In the genomic region with DNA sequence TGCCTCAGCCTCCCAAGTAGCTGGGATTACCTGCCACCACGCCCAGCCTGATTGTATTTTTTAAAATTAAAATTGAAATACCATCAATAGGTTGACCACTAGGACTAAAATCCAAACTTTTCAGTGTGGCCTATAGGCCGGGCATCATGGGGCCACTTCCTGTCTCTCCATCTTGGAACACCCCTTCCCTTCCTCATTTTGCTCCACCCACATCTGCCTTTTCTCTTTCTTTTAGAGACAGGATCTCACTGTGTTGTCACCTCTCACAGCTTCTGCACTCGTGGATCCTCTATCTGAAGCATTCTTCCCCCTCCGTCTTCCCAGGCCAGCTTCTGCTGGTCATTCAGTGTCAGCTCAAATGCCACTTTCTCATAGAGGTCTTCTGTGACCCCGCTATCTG, we compare ENCODE assay signal across 17 cellular contexts. TPM values are rescaled to one million over a fixed set of nuclear protein-coding genes. Genes with fewer than 3 reads are reported as not detected.
DNase-seq lines count a peak whose midpoint lies in the region; ATAC-seq and TF ChIP-seq lines count a peak whose summit lies in the region.
"Had no signal": no experiment of that assay in that cellular context is flagged by ENCODE, and none has a peak within 500 bp of the region (broad histone marks: within the 10 kb centered on the region; RNA-seq: fewer than 3 reads in every experiment).

No MANE protein-coding gene starts in this region.

- H3K9ac ChIP-seq in HCT116 (ENCODE audit: low read length) = peak overlapping the region; percentile 2; the same call in 1 of the 2 replicates

- no peaks in the 10 kb centered on the region for H3K36me3 Mint-ChIP-seq in activated CD8-positive, alpha-beta T cell treated with anti-CD3 and anti-CD28 coated beads for 36 hours (ENCODE audit: low read depth)
- no peaks in the 10 kb centered on the region for H3K36me3 Mint-ChIP-seq in activated CD8-positive, alpha-beta T cell treated with anti-CD3 and anti-CD28 coated beads, Interleukin-2, amount 10 ng/mL, durations not matched to agents 7 days and 5 days (ENCODE audit: low read depth)
- H3K36me3 Mint-ChIP-seq in activated naive CD8-positive, alpha-beta T cell treated with anti-CD3 and anti-CD28 coated beads for 36 hours = peaks cover 15% of the 10 kb centered on the region
- H3K36me3 Mint-ChIP-seq in stimulated activated effector memory CD8-positive, alpha-beta T cell treated with anti-CD3 and anti-CD28 coated beads, Interleukin-12 subunit alpha, Interleukin-12 subunit beta, amount 100 ng/mL, for 72 hours = no peaks in the 10 kb centered on the region
- H3K36me3 Mint-ChIP-seq in endothelial cell (ENCODE audit: low read depth, unreplicated experiment) = peaks cover 6% of the 10 kb centered on the region

- H3K27me3 ChIP-seq in HCT116 (ENCODE audit: insufficient read depth, low read length) = no peaks in the 10 kb centered on the region

- TF ChIP-seq POLR2A in HCT116 (IDR thresholded peaks at IDR 0.05; ENCODE audit: borderline replicate concordance, extremely low read depth, insufficient read depth, insufficient read length) = no peak

- no peaks in the 10 kb centered on the region for H3K9me2 ChIP-seq in HCT116 (ENCODE audit: insufficient read depth)

- no peak for TF ChIP-seq RAD21 in HCT116 (IDR thresholded peaks at IDR 0.05; ENCODE audit: low read depth)

- no peaks in the 10 kb centered on the region for H3K9me3 Mint-ChIP-seq in activated CD8-positive, alpha-beta T cell treated with anti-CD3 and anti-CD28 coated beads for 36 hours
- no peaks in the 10 kb centered on the region for H3K9me3 Mint-ChIP-seq in activated CD8-positive, alpha-beta T cell treated with anti-CD3 and anti-CD28 coated beads, Interleukin-2, amount 10 ng/mL, durations not matched to agents 7 days and 5 days (ENCODE audit: insufficient read depth)
- H3K9me3 Mint-ChIP-seq in activated naive CD8-positive, alpha-beta T cell treated with anti-CD3 and anti-CD28 coated beads for 36 hours = peaks cover 3% of the 10 kb centered on the region
- H3K9me3 Mint-ChIP-seq in stimulated activated effector memory CD8-positive, alpha-beta T cell treated with anti-CD3 and anti-CD28 coated beads, Interleukin-12 subunit alpha, Interleukin-12 subunit beta, amount 100 ng/mL, for 72 hours = no peaks in the 10 kb centered on the region
- peaks cover 6% of the 10 kb centered on the region for H3K9me3 Mint-ChIP-seq in endothelial cell (ENCODE audit: unreplicated experiment)

- intact Hi-C loops in activated CD8-positive, alpha-beta T cell treated with anti-CD3 and anti-CD28 coated beads for 36 hours (cut with micrococcal nuclease) = no loop called here
- intact Hi-C loops in HCT116 (cut with micrococcal nuclease) = no loop called here

- no peak overlapping the region for H3K4me3 Mint-ChIP-seq in activated CD8-positive, alpha-beta T cell treated with anti-CD3 and anti-CD28 coated beads for 36 hours
- H3K4me3 Mint-ChIP-seq in activated CD8-positive, alpha-beta T cell treated with anti-CD3 and anti-CD28 coated beads, Interleukin-2, amount 10 ng/mL, durations not matched to agents 7 days and 5 days = no peak overlapping the region
- H3K4me3 Mint-ChIP-seq in activated naive CD8-positive, alpha-beta T cell treated with anti-CD3 and anti-CD28 coated beads for 36 hours = no peak overlapping the region
- H3K4me3 Mint-ChIP-seq in stimulated activated effector memory CD8-positive, alpha-beta T cell treated with anti-CD3 and anti-CD28 coated beads, Interleukin-12 subunit alpha, Interleukin-12 subunit beta, amount 100 ng/mL, for 72 hours = no peak overlapping the region
- no peak overlapping the region for H3K4me3 Mint-ChIP-seq in endothelial cell (ENCODE audit: unreplicated experiment)
- H3K4me3 Mint-ChIP-seq: H9 had no signal

- RAD21 ChIA-PET in HCT116 (lab: Charles Lee; ENCODE audit: low non-redundant PET in 1 of 2, low total read pairs in 2 of 2, uncharacterized antibody in 2 of 2, unreplicated experiment in 2 of 2) = no interaction called here

- H3K27me3 Mint-ChIP-seq in activated CD8-positive, alpha-beta T cell treated with anti-CD3 and anti-CD28 coated beads for 36 hours = no peaks in the 10 kb centered on the region
- H3K27me3 Mint-ChIP-seq in activated CD8-positive, alpha-beta T cell treated with anti-CD3 and anti-CD28 coated beads, Interleukin-2, amount 10 ng/mL, durations not matched to agents 7 days and 5 days (ENCODE audit: low read depth) = no peaks in the 10 kb centered on the region
- H3K27me3 Mint-ChIP-seq in activated naive CD8-positive, alpha-beta T cell treated with anti-CD3 and anti-CD28 coated beads for 36 hours = no peaks in the 10 kb centered on the region
- H3K27me3 Mint-ChIP-seq in endothelial cell (ENCODE audit: unreplicated experiment) = no peaks in the 10 kb centered on the region

- peaks cover 67 to 94% of the 10 kb centered on the region in 2 experiments for H3K4me1 ChIP-seq in HCT116 (ENCODE audit: control insufficient read depth in 1 of 2, insufficient read depth in 2 of 2, low read length in 2 of 2)

- no peak for ATAC-seq in activated CD8-positive, alpha-beta T cell treated with anti-CD3 and anti-CD28 coated beads for 36 hours
- no peak for ATAC-seq in activated CD8-positive, alpha-beta T cell treated with anti-CD3 and anti-CD28 coated beads, Interleukin-2, amount 10 ng/mL, durations not matched to agents 7 days and 5 days
- 0 out of 2 replicates have a peak, but pooled peaks have one; percentile 16 for ATAC-seq in HCT116
- no peak for ATAC-seq in stimulated activated effector memory CD8-positive, alpha-beta T cell treated with anti-CD3 and anti-CD28 coated beads, Interleukin-12 subunit alpha, Interleukin-12 subunit beta, amount 100 ng/mL, for 72 hours

- BruUV-seq in HCT116 (replicated peaks; lab: Mats Ljungman, UMichigan) = no TSS peak

- H3K4me1 Mint-ChIP-seq in activated CD8-positive, alpha-beta T cell treated with anti-CD3 and anti-CD28 coated beads for 36 hours (ENCODE audit: low read depth) = peaks cover 54% of the 10 kb centered on the region
- H3K4me1 Mint-ChIP-seq in activated CD8-positive, alpha-beta T cell treated with anti-CD3 and anti-CD28 coated beads, Interleukin-2, amount 10 ng/mL, durations not matched to agents 7 days and 5 days (ENCODE audit: low read depth) = peaks cover 7% of the 10 kb centered on the region
- H3K4me1 Mint-ChIP-seq in activated naive CD8-positive, alpha-beta T cell treated with anti-CD3 and anti-CD28 coated beads for 36 hours = peaks cover 47% of the 10 kb centered on the region
- H3K4me1 Mint-ChIP-seq in stimulated activated effector memory CD8-positive, alpha-beta T cell treated with anti-CD3 and anti-CD28 coated beads, Interleukin-12 subunit alpha, Interleukin-12 subunit beta, amount 100 ng/mL, for 72 hours = peaks cover 40% of the 10 kb centered on the region
- peaks cover 5% of the 10 kb centered on the region for H3K4me1 Mint-ChIP-seq in endothelial cell (ENCODE audit: unreplicated experiment)

- peak overlapping the region; percentile 32 for H3K27ac Mint-ChIP-seq in activated CD8-positive, alpha-beta T cell treated with anti-CD3 and anti-CD28 coated beads for 36 hours
- H3K27ac Mint-ChIP-seq in activated CD8-positive, alpha-beta T cell treated with anti-CD3 and anti-CD28 coated beads, Interleukin-2, amount 10 ng/mL, durations not matched to agents 7 days and 5 days = no peak overlapping the region
- H3K27ac Mint-ChIP-seq in activated naive CD8-positive, alpha-beta T cell treated with anti-CD3 and anti-CD28 coated beads for 36 hours = peak overlapping the region; percentile 50
- H3K27ac Mint-ChIP-seq in stimulated activated effector memory CD8-positive, alpha-beta T cell treated with anti-CD3 and anti-CD28 coated beads, Interleukin-12 subunit alpha, Interleukin-12 subunit beta, amount 100 ng/mL, for 72 hours = peak overlapping the region; percentile 66
- no peak overlapping the region for H3K27ac Mint-ChIP-seq in endothelial cell (ENCODE audit: unreplicated experiment)

- H3K4me2 ChIP-seq in HCT116 (ENCODE audit: low read length) = peak overlapping the region; percentile 66

- H4K20me1 ChIP-seq in HCT116 (ENCODE audit: insufficient read depth) = no peaks in the 10 kb centered on the region

- H3K9me3 ChIP-seq in HCT116 (ENCODE audit: control insufficient read depth in 1 of 2, insufficient read depth in 1 of 2, low read depth in 1 of 2, low read length in 2 of 2) = no peaks in the 10 kb centered on the region

- no peak for DNase-seq in activated CD8-positive, alpha-beta T cell treated with anti-CD3 and anti-CD28 coated beads for 36 hours
- no peak for DNase-seq in activated CD8-positive, alpha-beta T cell treated with anti-CD3 and anti-CD28 coated beads, Interleukin-2, amount 10 ng/mL, durations not matched to agents 7 days and 5 days
- no peak for DNase-seq in HCT116 (ENCODE audit: low read depth, low spot score)
- no peak for DNase-seq in activated naive CD8-positive, alpha-beta T cell treated with anti-CD3 and anti-CD28 coated beads for 36 hours
- DNase-seq in stimulated activated effector memory CD8-positive, alpha-beta T cell treated with anti-CD3 and anti-CD28 coated beads, Interleukin-12 subunit alpha, Interleukin-12 subunit beta, amount 100 ng/mL, for 72 hours (ENCODE audit: low spot score in 2 of 2) = no peak
- no peak for DNase-seq in hepatic stellate cell (ENCODE audit: low spot score)
- no peak for DNase-seq in endothelial cell (ENCODE audit: low spot score)
- DNase-seq in middle frontal gyrus (ENCODE audit: extremely low spot score, low spot score) = no peak
- DNase-seq: COR-L47, DMS153, EL, H9, NCI-H1092, NCI-H2227 treated with DMSO at 0.1 percent for 48 hours, NCI-H524 treated with DMSO at 0.1 percent for 48 hours had no signal

- POLR2A ChIA-PET in activated CD8-positive, alpha-beta T cell treated with anti-CD3 and anti-CD28 coated beads for 36 hours (lab: Charles Lee) = no interaction called here
- POLR2A ChIA-PET in activated CD8-positive, alpha-beta T cell treated with anti-CD3 and anti-CD28 coated beads, Interleukin-2, amount 10 ng/mL, durations not matched to agents 7 days and 5 days (lab: Charles Lee) = no interaction called here
- POLR2A ChIA-PET in HCT116 (lab: Charles Lee) = interaction anchor here (0.9 kb wide), 2 partner anchors 9 to 11 kb away, joined by 3 read pairs; no protein-coding TSS in a partner anchor

- CTCF ChIA-PET in activated CD8-positive, alpha-beta T cell treated with anti-CD3 and anti-CD28 coated beads for 36 hours (lab: Charles Lee) = no interaction called here
- CTCF ChIA-PET in activated CD8-positive, alpha-beta T cell treated with anti-CD3 and anti-CD28 coated beads, Interleukin-2, amount 10 ng/mL, durations not matched to agents 7 days and 5 days (lab: Charles Lee) = no interaction called here
- CTCF ChIA-PET in HCT116 (lab: Charles Lee) = no interaction called here

- peak overlapping the region; percentile 84 for H3K27ac ChIP-seq in HCT116 (ENCODE audit: low read depth, low read length)
- H3K27ac ChIP-seq: C4-2B had no signal

- H2AFZ ChIP-seq in HCT116 (ENCODE audit: low read depth, low read length, poor library complexity, severe bottlenecking) = peak overlapping the region; percentile 50

- H3K36me3 ChIP-seq in HCT116 (ENCODE audit: control insufficient read depth in 1 of 2, insufficient read depth in 2 of 2, low read length in 2 of 2) = no peaks in the 10 kb centered on the region

- H3K4me3 ChIP-seq in HCT116 (replicated peaks in 1 of 2; ENCODE audit: low read depth in 1 of 2, low read length in 2 of 2) = no peak overlapping the region

- H3K79me2 ChIP-seq in HCT116 (ENCODE audit: insufficient read depth, low read length) = peaks cover 11% of the 10 kb centered on the region; the same call in 1 of the 2 replicates

- TF ChIP-seq CTCF in activated CD8-positive, alpha-beta T cell treated with anti-CD3 and anti-CD28 coated beads for 36 hours (IDR thresholded peaks at IDR 0.05) = no peak
- TF ChIP-seq CTCF in HCT116 (IDR thresholded peaks at IDR 0.05 in 2 of 3, conservative IDR thresholded peaks at IDR 0.05 in 1 of 3; ENCODE audit: borderline replicate concordance in 1 of 3, insufficient read depth in 1 of 3, low read depth in 2 of 3, low read length in 2 of 3) (no peak), endothelial cell (IDR thresholded peaks at IDR 0.05; ENCODE audit: unreplicated experiment) (no peak)

RNA-seq across cellular contexts. Expression of a gene that starts 57.0 kb away (rescaled TPM):
- total RNA-seq in activated CD8-positive, alpha-beta T cell treated with anti-CD3 and anti-CD28 coated beads for 36 hours = 10 to 100 TPM; 14.0 to 14.1 TPM
- 1 to 10 TPM; 1.6 to 4.3 TPM for total RNA-seq in activated CD8-positive, alpha-beta T cell treated with anti-CD3 and anti-CD28 coated beads, Interleukin-2, amount 10 ng/mL, durations not matched to agents 7 days and 5 days
- total RNA-seq in HCT116 (2021; ENCODE audit: unreplicated experiment) (43.6 TPM), endothelial cell (ENCODE audit: unreplicated experiment) (9.9 TPM)
- polyA plus RNA-seq in HCT116 (2012) = 45.7 and 52.6 TPM in 2 replicates
- total RNA-seq in activated naive CD8-positive, alpha-beta T cell treated with anti-CD3 and anti-CD28 coated beads for 36 hours = 10 to 100 TPM; 19.9 to 24.8 TPM
- total RNA-seq: OCI-LY7 had no signal

Comparison
In these comparisons a context has a peak if more than half of its experiments do, and no peak if none do; other contexts are left out.
1. H3K27ac Mint-ChIP-seq: peak in activated CD8-positive, alpha-beta T cell treated with anti-CD3 and anti-CD28 coated beads for 36 hours (single experiment), activated naive CD8-positive, alpha-beta T cell treated with anti-CD3 and anti-CD28 coated beads for 36 hours (single experiment) and stimulated activated effector memory CD8-positive, alpha-beta T cell treated with anti-CD3 and anti-CD28 coated beads, Interleukin-12 subunit alpha, Interleukin-12 subunit beta, amount 100 ng/mL, for 72 hours (single experiment); none in activated CD8-positive, alpha-beta T cell treated with anti-CD3 and anti-CD28 coated beads, Interleukin-2, amount 10 ng/mL, durations not matched to agents 7 days and 5 days (single experiment) and endothelial cell (single experiment).